Comparison of ENCODE assay signal across 22 cellular contexts in the genomic region with DNA sequence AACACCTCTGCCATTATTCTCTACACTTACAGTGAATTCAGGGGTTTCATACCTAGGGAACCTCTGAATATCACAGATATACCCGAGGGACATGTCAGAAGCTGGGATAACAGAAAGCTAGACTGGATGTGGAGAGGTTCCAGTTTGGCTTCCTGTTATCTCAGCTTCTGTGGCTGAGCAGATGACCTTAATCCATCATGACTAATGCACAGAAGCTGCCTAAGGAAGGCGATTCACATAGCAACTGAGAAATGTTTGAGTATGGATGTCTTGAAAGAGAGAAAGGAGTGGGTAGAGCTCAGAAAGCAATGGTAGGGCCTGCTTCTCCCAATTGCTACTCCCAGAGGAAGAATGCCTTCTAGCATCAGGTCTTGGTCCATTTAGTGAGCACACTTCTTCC.
DNase-seq lines count a peak whose midpoint lies in the region; ATAC-seq and TF ChIP-seq lines count a peak whose summit lies in the region.
"Had no signal": no experiment of that assay in that cellular context is flagged by ENCODE, and none has a peak within 500 bp of the region (broad histone marks: within the 10 kb centered on the region; RNA-seq: fewer than 3 reads in every experiment).

No MANE protein-coding gene starts in this region.

- H3K27me3 ChIP-seq in kidney epithelial cell (ENCODE audit: control insufficient read depth, insufficient read depth, low read length): no peaks in the 10 kb centered on the region
- no peaks in the 10 kb centered on the region for H3K27me3 ChIP-seq in upper lobe of right lung
- H3K27me3 ChIP-seq: heart right ventricle, tibial nerve had no signal

- no peak for ATAC-seq in HG03378 (IDR thresholded peaks at IDR 0.05; ENCODE audit: unreplicated experiment)
- ATAC-seq in upper lobe of right lung: no peak
- ATAC-seq: A549; heart right ventricle; left colon; Right ventricle myocardium inferior; stimulated activated naive CD8-positive, alpha-beta T cell treated with anti-CD3 and anti-CD28 coated beads, Interleukin-15, amount 100 ng/mL, for 72 hours had no signal

- in situ Hi-C loops in astrocyte of the spinal cord (cut with HindIII; ENCODE audit: low sequenced_read_pairs): no loop called here

- DNase-seq in A172 (ENCODE audit: low spot score): peak; percentile 80
- peak; percentile 8 for DNase-seq in MV-4-11 (lab: John Stamatoyannopoulos, UW)
- peak; percentile 35 for DNase-seq in astrocyte of the spinal cord (ENCODE audit: low read depth, low spot score)
- DNase-seq in kidney epithelial cell (ENCODE audit: low read depth): peak; percentile 35
- no peak for DNase-seq in upper lobe of right lung
- no peak for DNase-seq in stimulated activated CD8-positive, alpha-beta memory T cell treated with anti-CD3 and anti-CD28 coated beads, Interleukin-4, amount 100 ng/mL, for 48 hours
- no peak for DNase-seq in activated CD8-positive, alpha-beta memory T cell treated with anti-CD3 and anti-CD28 coated beads, Interleukin-2, amount 50 U/mL, for 48 hours
- DNase-seq: activated CD4-positive, alpha-beta T cell treated with anti-CD3 and anti-CD28 coated beads for 4 hours; activated effector memory CD4-positive, alpha-beta T cell treated with anti-CD3 and anti-CD28 coated beads, Interleukin-2, amount 50 U/mL, for 16 hours; activated naive CD8-positive, alpha-beta T cell treated with anti-CD3 and anti-CD28 coated beads, Interleukin-2, amount 10 ng/mL, durations not matched to agents 7 days and 5 days; CD4-positive, alpha-beta memory T cell; heart right ventricle; left colon; NCI-H1105 treated with DMSO at 0.1 percent for 48 hours; NCI-H2029 treated with DMSO at 0.1 percent for 48 hours; NCI-H82; posterior cingulate gyrus; stimulated activated naive CD8-positive, alpha-beta T cell treated with anti-CD3 and anti-CD28 coated beads, Interleukin-15, amount 100 ng/mL, for 72 hours had no signal

- no peaks in the 10 kb centered on the region for H3K36me3 ChIP-seq in kidney epithelial cell (ENCODE audit: control insufficient read depth, insufficient read depth, low read length)
- H3K36me3 ChIP-seq in upper lobe of right lung: no peaks in the 10 kb centered on the region
- H3K36me3 ChIP-seq: heart right ventricle, tibial nerve had no signal

- H3K4me1 ChIP-seq in upper lobe of right lung: no peaks in the 10 kb centered on the region
- H3K4me1 ChIP-seq: A549, heart right ventricle, tibial nerve had no signal

- H3K4me3 ChIP-seq in astrocyte of the spinal cord (ENCODE audit: low read depth, low read length) (no peak overlapping the region), kidney epithelial cell (ENCODE audit: low read depth, low read length) (no peak overlapping the region), upper lobe of right lung (no peak overlapping the region)
- H3K4me3 ChIP-seq: A549, heart right ventricle, tibial nerve had no signal

- intact Hi-C loops in upper lobe of right lung (cut with DNase I): no loop called here

- no peak overlapping the region for H3K27ac ChIP-seq in upper lobe of right lung
- H3K27ac ChIP-seq: A549, heart right ventricle, tibial nerve had no signal

- TF ChIP-seq CTCF in astrocyte of the spinal cord (IDR thresholded peaks at IDR 0.05; ENCODE audit: low read depth, low read length): no peak
- TF ChIP-seq CTCF in kidney epithelial cell (IDR thresholded peaks at IDR 0.05; ENCODE audit: insufficient read depth, low read length, poor library complexity, severe bottlenecking): no peak
- TF ChIP-seq CTCF in upper lobe of right lung (IDR thresholded peaks at IDR 0.05): no peak

- no peaks in the 10 kb centered on the region for H3K9me3 ChIP-seq in upper lobe of right lung
- H3K9me3 ChIP-seq: A549, tibial nerve had no signal

Comparison
In these comparisons a context has a peak if more than half of its experiments do, and no peak if none do; other contexts are left out.
1. DNase-seq: peak in A172 (single experiment), MV-4-11 (single experiment), astrocyte of the spinal cord (single experiment) and kidney epithelial cell (single experiment); none in upper lobe of right lung (single experiment), stimulated activated CD8-positive, alpha-beta memory T cell treated with anti-CD3 and anti-CD28 coated beads, Interleukin-4, amount 100 ng/mL, for 48 hours (single experiment) and activated CD8-positive, alpha-beta memory T cell treated with anti-CD3 and anti-CD28 coated beads, Interleukin-2, amount 50 U/mL, for 48 hours (single experiment).